8 cellular contexts compared by ENCODE assay signal in the genomic region with DNA sequence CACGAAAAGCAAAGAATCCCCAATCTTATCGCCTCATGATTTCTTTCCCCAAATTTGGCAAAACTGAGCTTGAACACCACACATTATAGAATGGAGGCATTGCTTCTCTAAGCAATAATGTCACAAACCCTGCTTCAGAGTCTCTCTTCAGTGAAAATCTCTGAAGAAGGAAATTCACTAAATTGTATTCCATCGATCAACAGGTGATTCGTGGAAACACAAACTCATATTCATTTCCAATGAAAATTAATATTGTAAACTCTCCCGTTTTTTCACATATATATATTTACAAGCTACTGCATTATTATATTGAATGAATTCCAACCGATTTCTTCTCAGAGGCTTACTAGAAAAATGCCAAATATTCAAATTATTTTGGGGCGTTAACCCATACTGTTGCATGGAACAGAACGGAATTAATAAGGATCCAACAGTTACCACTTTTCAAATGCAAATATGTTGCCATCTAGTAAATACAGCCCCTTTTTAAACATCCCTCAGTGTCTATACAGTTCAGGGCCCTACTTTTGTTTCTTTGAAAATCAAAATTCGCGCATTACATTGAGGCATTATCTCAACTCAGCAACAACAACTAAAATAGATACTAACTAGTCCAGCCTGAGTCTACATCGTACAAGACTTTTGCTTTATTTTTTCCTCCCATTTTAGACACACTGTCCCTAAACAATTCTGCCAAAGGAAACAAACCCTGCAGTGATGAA. TPM values are rescaled to one million over a fixed set of nuclear protein-coding genes. Genes with fewer than 3 reads are reported as not detected.
DNase-seq lines count a peak whose midpoint lies in the region; ATAC-seq and TF ChIP-seq lines count a peak whose summit lies in the region.

No MANE protein-coding gene starts in this region.

- intact Hi-C loops in thyroid gland (cut with DNase I) = no loop called here

- H3K4me1 ChIP-seq in mesenchymal stem cell (ENCODE audit: control insufficient read depth, insufficient read depth, low read depth, low read length) = peaks cover 6% of the 10 kb centered on the region
- peaks cover 25 to 30% of the 10 kb centered on the region in 2 donors for H3K4me1 ChIP-seq in thyroid gland

- H3K27ac Mint-ChIP-seq in activated T-cell treated with anti-CD3 and anti-CD28 coated beads, Interleukin-2, amount 50 U/mL, for 72 hours = no peak overlapping the region
- no peak overlapping the region for H3K27ac Mint-ChIP-seq in central memory CD8-positive, alpha-beta T cell (ENCODE audit: low read depth)

- no peak overlapping the region for H2AK5ac ChIP-seq in mesenchymal stem cell (ENCODE audit: low read length, severe bottlenecking)

- H2BK5ac ChIP-seq in mesenchymal stem cell (ENCODE audit: low read depth, low read length, poor library complexity, severe bottlenecking) = no peak overlapping the region

- no peak overlapping the region for H4K91ac ChIP-seq in mesenchymal stem cell (ENCODE audit: low read length)

- H3K27ac ChIP-seq in mesenchymal stem cell (ENCODE audit: low read length, poor library complexity, severe bottlenecking) = no peak overlapping the region
- peak overlapping the region in 2 of 3 donors; percentile 89 for H3K27ac ChIP-seq in thyroid gland

- H3K14ac ChIP-seq in mesenchymal stem cell (ENCODE audit: low read length in 2 of 2) = no peak overlapping the region

- no peaks in the 10 kb centered on the region for H3K9me3 Mint-ChIP-seq in activated T-cell treated with anti-CD3 and anti-CD28 coated beads, Interleukin-2, amount 50 U/mL, for 72 hours
- no peaks in the 10 kb centered on the region for H3K9me3 Mint-ChIP-seq in central memory CD8-positive, alpha-beta T cell

- peak overlapping the region in 1 of 2 experiments; percentile 67 for H3K18ac ChIP-seq in mesenchymal stem cell (ENCODE audit: low read depth in 1 of 2, low read length in 2 of 2)

- peak overlapping the region; percentile 45 for H2BK120ac ChIP-seq in mesenchymal stem cell (ENCODE audit: low read depth, low read length)

- peaks cover 0 to 19% of the 10 kb centered on the region in 2 experiments for H3K36me3 ChIP-seq in mesenchymal stem cell (ENCODE audit: control insufficient read depth in 1 of 2, insufficient read depth in 2 of 2, low read depth in 1 of 2, low read length in 2 of 2)
- no peaks in the 10 kb centered on the region for H3K36me3 ChIP-seq in thyroid gland

- 55% methylated on average over 11 of the region's 11 CpGs for WGBS in mesenchymal stem cell
- 42 to 48% methylated on average over 11 of the region's 11 CpGs for WGBS in thyroid gland, 2 donors

- H3K4me3 ChIP-seq in mesenchymal stem cell (ENCODE audit: insufficient read depth in 1 of 2, low read depth in 1 of 2, low read length in 2 of 2) (peak overlapping the region; percentile 77 to 89), thyroid gland (replicated peaks in 1 of 3) (peak overlapping the region in 2 of 3 donors; percentile 7 to 54)

- peak overlapping the region; percentile 97 for H3K9ac ChIP-seq in mesenchymal stem cell (ENCODE audit: low read length)

- peak overlapping the region in 1 of 2 experiments; percentile 71 for H3K4ac ChIP-seq in mesenchymal stem cell (ENCODE audit: low read depth in 1 of 2, low read length in 2 of 2)

- peaks cover 11% of the 10 kb centered on the region for H3K4me1 Mint-ChIP-seq in activated T-cell treated with anti-CD3 and anti-CD28 coated beads, Interleukin-2, amount 50 U/mL, for 72 hours (ENCODE audit: low read depth)
- H3K4me1 Mint-ChIP-seq in central memory CD8-positive, alpha-beta T cell = peaks cover 7% of the 10 kb centered on the region

- in situ Hi-C loops in GM13977 (cut with MboI; ENCODE audit: low pct_unique_long_range_greater_than_20kb, low sequenced_read_pairs, unreplicated experiment) = no loop called here

- no peak overlapping the region for H2AFZ ChIP-seq in mesenchymal stem cell (ENCODE audit: low read depth, low read length)

- peak overlapping the region in 1 of 2 experiments; percentile 57 for H2BK12ac ChIP-seq in mesenchymal stem cell (ENCODE audit: low read length in 2 of 2)

- no peak for ATAC-seq in activated T-cell treated with anti-CD3 and anti-CD28 coated beads, Interleukin-2, amount 50 U/mL, for 72 hours (replicated peaks in 1 of 2)
- no peak for ATAC-seq in central memory CD8-positive, alpha-beta T cell (replicated peaks; ENCODE audit: extremely low read depth, poor library complexity, severe bottlenecking)

- TF ChIP-seq CTCF in thyroid gland (IDR thresholded peaks at IDR 0.05) (no peak), GM13977 (IDR thresholded peaks at IDR 0.05; ENCODE audit: extremely low read depth, insufficient read depth, missing control alignments) (no peak)

- peaks cover 0 to 2% of the 10 kb centered on the region in 2 donors for H3K36me3 Mint-ChIP-seq in activated T-cell treated with anti-CD3 and anti-CD28 coated beads, Interleukin-2, amount 50 U/mL, for 72 hours (ENCODE audit: insufficient read depth in 2 of 2)
- no peaks in the 10 kb centered on the region for H3K36me3 Mint-ChIP-seq in central memory CD8-positive, alpha-beta T cell (ENCODE audit: insufficient read depth)

- H3K9me3 ChIP-seq in mesenchymal stem cell (ENCODE audit: control insufficient read depth, low read length) (no peaks in the 10 kb centered on the region), thyroid gland (no peaks in the 10 kb centered on the region)

- no peak for DNase-seq in activated T-cell treated with anti-CD3 and anti-CD28 coated beads, Interleukin-2, amount 50 U/mL, for 72 hours
- DNase-seq in activated T-cell treated with anti-CD3 and anti-CD28 coated beads, Interleukin-2, amount 50 U/mL, for 48 hours = no peak
- no peak for DNase-seq in central memory CD8-positive, alpha-beta T cell (ENCODE audit: low spot score in 2 of 2)
- no peak for DNase-seq in mesenchymal stem cell
- no peak for DNase-seq in thyroid gland
- no peak for DNase-seq in GM13977 (ENCODE audit: low spot score)
- no peak for DNase-seq in activated CD4-positive, CD25-positive, alpha-beta regulatory T cell (lab: John Stamatoyannopoulos, UW)
- DNase-seq in HK-2 (ENCODE audit: unreplicated experiment) = no peak

- peaks cover 72% of the 10 kb centered on the region for H3K27me3 Mint-ChIP-seq in activated T-cell treated with anti-CD3 and anti-CD28 coated beads, Interleukin-2, amount 50 U/mL, for 72 hours (ENCODE audit: low read depth)
- H3K27me3 Mint-ChIP-seq in central memory CD8-positive, alpha-beta T cell = peaks cover 67% of the 10 kb centered on the region

- H3K4me3 Mint-ChIP-seq in activated T-cell treated with anti-CD3 and anti-CD28 coated beads, Interleukin-2, amount 50 U/mL, for 72 hours = peak overlapping the region; percentile 56 to 60
- H3K4me3 Mint-ChIP-seq in central memory CD8-positive, alpha-beta T cell = peak overlapping the region; percentile 48

- H3K79me1 ChIP-seq in mesenchymal stem cell (replicated peaks; ENCODE audit: low read length, poor library complexity, severe bottlenecking) = peaks cover 12% of the 10 kb centered on the region

- no peak for TF ChIP-seq POLR2A in thyroid gland (IDR thresholded peaks at IDR 0.05)

- H4K8ac ChIP-seq in mesenchymal stem cell (ENCODE audit: low read length) = no peak overlapping the region

- H3K27me3 ChIP-seq in mesenchymal stem cell (ENCODE audit: control insufficient read depth in 1 of 2, insufficient read depth in 1 of 2, low read length in 2 of 2) = no peaks in the 10 kb centered on the region
- H3K27me3 ChIP-seq in thyroid gland = no peaks in the 10 kb centered on the region

- H3K4me2 ChIP-seq in mesenchymal stem cell (ENCODE audit: low read length, poor library complexity, severe bottlenecking) = peak overlapping the region; percentile 69

- H3K23ac ChIP-seq in mesenchymal stem cell (ENCODE audit: low read length in 2 of 2) = no peak overlapping the region

- no peak overlapping the region for H2BK15ac ChIP-seq in mesenchymal stem cell (ENCODE audit: low read depth, poor library complexity, severe bottlenecking)

RNA-seq across cellular contexts. Expression of a gene that starts 1.3 kb away (rescaled TPM):
- total RNA-seq in activated T-cell treated with anti-CD3 and anti-CD28 coated beads, Interleukin-2, amount 50 U/mL, for 72 hours = under 1 TPM; 0.10 to 0.46 TPM
- 34.7 TPM for polyA plus RNA-seq in mesenchymal stem cell (2013, experiment 1 of 2)
- polyA plus RNA-seq in mesenchymal stem cell (2013, experiment 2 of 2) = 33.3 TPM
- 10 to 100 TPM; 40.7 to 79.8 (median 66.4) TPM for total RNA-seq in thyroid gland

Comparison
In these comparisons a context has a peak if more than half of its experiments do, and no peak if none do; other contexts are left out.
1. RNA of a gene that starts 1.3 kb away (total RNA-seq): 40.7 to 79.8 TPM in thyroid gland; 0.10 to 0.46 TPM in activated T-cell treated with anti-CD3 and anti-CD28 coated beads, Interleukin-2, amount 50 U/mL, for 72 hours; every median in the first group is over 10 times any median in the second.